1 cellular context compared by ENCODE assay signal in the genomic region with DNA sequence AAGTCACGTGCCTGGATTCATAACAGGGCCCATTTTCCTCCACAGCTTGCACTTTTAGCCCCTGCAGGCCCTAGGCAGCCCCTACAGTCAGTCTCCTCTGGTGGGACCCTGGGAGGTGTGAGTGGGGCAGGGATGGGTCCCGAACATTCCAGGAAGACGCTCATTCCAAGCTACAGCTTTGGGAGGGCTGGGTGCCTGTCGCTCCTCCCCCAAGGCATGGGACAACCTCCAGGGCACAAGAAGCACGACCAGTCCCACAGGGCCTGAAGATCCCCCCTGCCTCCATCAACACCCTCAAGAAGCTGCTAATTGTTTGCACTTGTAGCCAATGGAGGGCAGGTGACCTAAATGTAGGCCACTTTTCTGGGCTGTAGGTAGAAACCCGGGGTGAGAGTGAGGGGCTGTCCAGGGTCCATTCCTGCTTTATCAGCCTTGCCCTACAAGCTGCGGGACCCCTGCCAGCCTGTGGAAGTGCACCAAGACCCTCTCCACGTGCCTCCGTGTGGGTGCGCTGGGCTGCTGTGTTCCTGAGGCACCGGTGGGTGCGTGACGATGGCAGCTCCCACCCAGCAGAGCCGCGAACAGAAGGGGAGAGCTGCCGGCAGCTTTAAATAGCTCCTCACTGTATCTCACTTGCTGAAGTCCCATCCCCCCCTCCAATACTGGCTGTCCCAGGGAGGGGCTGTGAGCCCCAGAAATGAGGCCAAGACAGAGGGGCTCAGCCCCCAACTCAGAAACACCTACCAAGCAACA.
TF ChIP-seq lines count a peak whose summit lies in the region.

No MANE protein-coding gene starts in this region.

TF ChIP-seq in GM23338, 12 proteins besides CTCF, POLR2A, EP300 and RAD21 (continued from another document):
- TF ChIP-seq ZNF462 (CRISPR knock-in tag; IDR thresholded peaks at IDR 0.05) (no peak), JUNB (IDR thresholded peaks at IDR 0.05; ENCODE audit: unreplicated experiment) (no peak), STAT1 (IDR thresholded peaks at IDR 0.05; ENCODE audit: unreplicated experiment) (no peak), POLR2AphosphoS5 (IDR thresholded peaks at IDR 0.05; ENCODE audit: low read depth) (no peak), NANOG (IDR thresholded peaks at IDR 0.05; ENCODE audit: borderline replicate concordance) (no peak), REST (IDR thresholded peaks at IDR 0.05; ENCODE audit: unreplicated experiment) (no peak)
TF ChIP-seq in GM23338: peak in this region for 0.
